Comparison of ENCODE assay signal across 31 cellular contexts in the genomic region with DNA sequence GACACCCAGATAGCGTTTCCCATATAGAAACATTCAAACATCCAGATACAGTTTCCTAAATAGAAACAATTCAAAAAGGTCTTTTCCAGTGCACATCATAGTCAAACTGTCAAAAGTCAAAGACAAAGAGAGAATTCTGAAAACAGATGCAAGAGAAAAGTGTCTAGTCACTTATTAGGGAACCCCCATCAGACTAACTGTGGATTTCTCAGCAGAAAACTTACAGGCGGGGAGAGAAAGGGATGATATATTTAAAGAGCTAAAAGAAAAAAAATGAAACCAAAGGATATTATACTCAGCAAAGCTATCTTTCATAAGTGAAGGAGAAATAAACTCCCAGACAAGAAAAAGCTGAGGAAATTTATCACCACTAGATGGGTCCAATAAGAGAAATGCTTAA. TPM values are rescaled to one million over a fixed set of nuclear protein-coding genes. Genes with fewer than 3 reads are reported as not detected.
"Had no signal": no experiment of that assay in that cellular context is flagged by ENCODE, and none has a peak within 500 bp of the region (broad histone marks: within the 10 kb centered on the region; RNA-seq: fewer than 3 reads in every experiment).

No MANE protein-coding gene starts in this region.

- H3K27me3 ChIP-seq: stomach, suprapubic skin, testis, thyroid gland, tibial artery, tibial nerve, transverse colon, upper lobe of left lung, upper lobe of right lung, uterus, vagina had no signal

- DNase-seq: stimulated activated CD4-positive, alpha-beta T cell treated with anti-CD3 and anti-CD28 coated beads, Interleukin-2, amount 100 ng/mL, for 48 hours; stimulated activated CD4-positive, alpha-beta T cell treated with anti-CD3 and anti-CD28 coated beads, Interleukin-4, amount 100 ng/mL, for 1 hour; stimulated activated CD4-positive, alpha-beta T cell treated with anti-CD3 and anti-CD28 coated beads, Interleukin-4, amount 100 ng/mL, for 24 hours; stimulated activated CD4-positive, alpha-beta T cell treated with anti-CD3 and anti-CD28 coated beads, Interleukin-4, amount 100 ng/mL, for 4 hours; stimulated activated CD8-positive, alpha-beta memory T cell treated with anti-CD3 and anti-CD28 coated beads, Interleukin-4, amount 100 ng/mL, for 48 hours; stimulated activated naive B cell treated with anti-CD40 and anti-IgM and Interleukin-4, amounts not matched to agents 10 μg/mL and 1 μg/mL and 100 μg/mL, for 72 hours; stimulated activated naive CD4-positive, alpha-beta T cell; stimulated activated naive CD4-positive, alpha-beta T cell treated with Interleukin-2 at 50 U/mL for 16 hours; stimulated activated naive CD8-positive, alpha-beta T cell treated with anti-CD3 and anti-CD28 coated beads, Interleukin-15, amount 100 ng/mL, for 72 hours; stimulated activated naive CD8-positive, alpha-beta T cell treated with anti-CD3 and anti-CD28 coated beads, Interleukin-15, Interleukin-2, amounts not matched to agents 100 U/mL and 50 U/mL, for 24 hours; stomach; substantia nigra; testis; thyroid gland; tibial artery; transverse colon; trophoblast cell; upper lobe of left lung; upper lobe of right lung; uterus had no signal

- ATAC-seq: stimulated activated effector memory CD8-positive, alpha-beta T cell treated with anti-CD3 and anti-CD28 coated beads, Interleukin-12 subunit alpha, Interleukin-12 subunit beta, amount 100 ng/mL, for 72 hours; stimulated activated memory B cell treated with anti-CD40 and anti-IgM and Interleukin-4, amounts not matched to agents 10 μg/mL and 1 μg/mL and 100 μg/mL, for 72 hours; stimulated activated naive B cell treated with anti-CD40 and anti-IgM and Interleukin-4, amounts not matched to agents 10 μg/mL and 1 μg/mL and 100 μg/mL, for 72 hours; stimulated activated naive CD8-positive, alpha-beta T cell treated with anti-CD3 and anti-CD28 coated beads, Interleukin-15, amount 100 ng/mL, for 72 hours; stimulated activated naive CD8-positive, alpha-beta T cell treated with anti-CD3 and anti-CD28 coated beads, Interleukin-15, Interleukin-2, amounts not matched to agents 100 U/mL and 50 U/mL, for 24 hours; upper lobe of right lung had no signal

- H3K27ac ChIP-seq: stomach, suprapubic skin, testis, thoracic aorta, thyroid gland, tibial artery, tibial nerve, transverse colon, upper lobe of left lung, upper lobe of right lung, uterus, vagina had no signal

- H3K36me3 ChIP-seq: stomach, suprapubic skin, thoracic aorta, thyroid gland, tibial artery, tibial nerve, transverse colon, upper lobe of left lung, upper lobe of right lung, uterus, vagina had no signal

- FAIRE-seq: urothelium cell line had no signal

- H3K4me3 ChIP-seq: stomach, suprapubic skin, testis, thoracic aorta, thyroid gland, tibial artery, tibial nerve, transverse colon, upper lobe of left lung, upper lobe of right lung, uterus, vagina had no signal

- H3K9me3 ChIP-seq: testis, thyroid gland, upper lobe of right lung had no signal

- H3K4me1 ChIP-seq: stomach, suprapubic skin, testis, thyroid gland, tibial artery, tibial nerve, transverse colon, upper lobe of left lung, upper lobe of right lung, uterus, vagina had no signal

RNA-seq across cellular contexts. Expression of a gene that starts 22.3 kb away (rescaled TPM):
- total RNA-seq: vagina had no signal

RNA-seq across cellular contexts. Expression of a gene that starts 27.3 kb away (rescaled TPM):
- total RNA-seq: stomach, subcutaneous adipose tissue, suprapubic skin, temporal lobe, testis, thoracic aorta, thyroid gland, tibial nerve, transverse colon, upper lobe of left lung, upper lobe of right lung, ureter, urinary bladder, uterus, vagina had no signal
- polyA plus RNA-seq: stomach, urinary bladder had no signal
